Comparison of ENCODE assay signal across 10 cellular contexts in the genomic region with DNA sequence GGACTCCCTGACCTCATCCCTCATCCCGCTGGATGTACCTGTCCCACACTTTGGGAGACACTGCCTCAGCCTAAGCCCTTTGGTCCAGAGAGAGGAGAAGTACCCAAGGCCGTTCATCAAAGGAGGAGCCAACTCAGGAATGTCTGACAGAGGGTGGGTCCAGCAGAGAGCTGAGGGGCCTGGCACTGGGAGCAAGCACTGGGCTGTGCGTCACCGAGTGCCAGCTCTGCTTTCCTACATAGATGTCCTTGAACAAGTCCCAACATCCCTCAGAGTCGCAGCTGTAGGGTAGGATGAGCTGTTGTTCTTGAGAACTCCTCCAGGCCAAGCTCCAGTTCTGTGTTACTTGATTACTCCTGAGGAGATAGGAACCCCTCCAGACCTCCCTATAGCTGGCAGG.
"Had no signal": no experiment of that assay in that cellular context is flagged by ENCODE, and none has a peak within 500 bp of the region (broad histone marks: within the 10 kb centered on the region; RNA-seq: fewer than 3 reads in every experiment).

No MANE protein-coding gene starts in this region.

- H3K27me3 ChIP-seq: uterus had no signal

- DNase-seq: activated CD8-positive, alpha-beta memory T cell treated with anti-CD3 and anti-CD28 coated beads for 24 hours; activated naive CD4-positive, alpha-beta T cell treated with Interleukin-2 at 50 U/mL for 16 hours; glutamatergic neuron; T1000; tibial artery; uterus had no signal

- H3K4me3 ChIP-seq: esophagus muscularis mucosa, skin epidermis, tibial artery, uterus had no signal

- H3K36me3 ChIP-seq: esophagus muscularis mucosa, tibial artery, uterus had no signal

- H3K9ac ChIP-seq: parathyroid adenoma had no signal

- H3K9me3 Mint-ChIP-seq: neural crest cell had no signal

- H3K27ac ChIP-seq: esophagus muscularis mucosa, parathyroid adenoma, skin epidermis, tibial artery, uterus had no signal

- H3K9me3 ChIP-seq: esophagus muscularis mucosa, tibial artery, uterus had no signal
